8 cellular contexts compared by ENCODE assay signal in the genomic region with DNA sequence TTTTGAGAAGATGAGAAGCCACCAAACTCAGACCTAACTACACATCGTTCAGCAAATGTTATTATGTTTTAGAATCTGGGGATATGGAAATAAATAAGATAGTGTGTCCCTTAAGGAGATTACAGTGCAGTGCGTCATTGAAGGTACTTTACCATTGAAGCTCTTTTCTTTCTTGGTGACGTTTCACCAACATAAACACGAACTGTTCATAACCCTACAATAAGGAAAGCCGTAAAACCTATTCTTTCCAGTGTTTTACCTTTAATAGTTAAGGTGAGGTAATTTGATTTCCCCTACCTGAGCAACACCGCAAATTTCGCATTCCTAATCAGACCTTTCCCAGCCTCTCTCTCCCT. TPM values are rescaled to one million over a fixed set of nuclear protein-coding genes. Genes with fewer than 3 reads are reported as not detected.
A peak's percentile ranks its signal among the peaks of the same experiment; 100 is the strongest.
DNase-seq lines count a peak whose midpoint lies in the region; ATAC-seq, FAIRE-seq and TF ChIP-seq lines count a peak whose summit lies in the region.

No MANE protein-coding gene starts in this region.

- H4K20me1 ChIP-seq in DND-41 (ENCODE audit: insufficient read depth, low read length): no peaks in the 10 kb centered on the region

- no peak overlapping the region for H3K27ac ChIP-seq in DND-41 (ENCODE audit: low read length)
- H3K27ac ChIP-seq in body of pancreas: peak overlapping the region; percentile 76 to 93 (median 84)

- no peak for FAIRE-seq in HTR-8/SVneo (lab: Jason Lieb, UNC)

- ATAC-seq in DND-41 (ENCODE audit: insufficient read depth, low read depth) (no peak), HG03097 (IDR thresholded peaks at IDR 0.05; ENCODE audit: low FRiP score, unreplicated experiment) (peak; percentile 18), body of pancreas (no peak), mucosa of descending colon (peak; percentile 60)

- no peaks in the 10 kb centered on the region for H3K9me3 ChIP-seq in DND-41 (ENCODE audit: insufficient read depth, low read length, severe bottlenecking)
- no peaks in the 10 kb centered on the region for H3K9me3 ChIP-seq in body of pancreas
- H3K9me3 ChIP-seq in mucosa of descending colon: no peaks in the 10 kb centered on the region

- H3K4me3 ChIP-seq in DND-41 (ENCODE audit: low read depth in 1 of 2, low read length in 2 of 2) (peak overlapping the region; percentile 37 to 90; a peak in 3 of 4 replicates), body of pancreas (peak overlapping the region in 1 of 2 donors; percentile 89), mucosa of descending colon (peak overlapping the region; percentile 59)

- H3K4me1 ChIP-seq in DND-41 (ENCODE audit: insufficient read depth, low read length): peaks cover 19% of the 10 kb centered on the region; the same call in 1 of the 2 replicates
- peaks cover 12% of the 10 kb centered on the region for H3K4me1 ChIP-seq in body of pancreas
- no peaks in the 10 kb centered on the region for H3K4me1 ChIP-seq in mucosa of descending colon (ENCODE audit: low read depth)

- no peak for TF ChIP-seq CTCF in DND-41 (IDR thresholded peaks at IDR 0.05; ENCODE audit: borderline replicate concordance, extremely low read depth, low read length, poor library complexity, severe bottlenecking)
- TF ChIP-seq CTCF in body of pancreas (IDR thresholded peaks at IDR 0.05): no peak
- TF ChIP-seq CTCF in mucosa of descending colon (IDR thresholded peaks at IDR 0.05): no peak

- peak overlapping the region; percentile 94 for H2AFZ ChIP-seq in DND-41 (ENCODE audit: low read depth, low read length)

- no peak for TF ChIP-seq POLR2A in body of pancreas (IDR thresholded peaks at IDR 0.05)

- intact Hi-C loops in body of pancreas (cut with DNase I) (no loop called here), mucosa of descending colon (cut with DNase I, micrococcal nuclease) (no loop called here)

- H3K27me3 ChIP-seq in DND-41 (ENCODE audit: insufficient read depth, low read length, poor library complexity): peaks cover 3% of the 10 kb centered on the region
- no peaks in the 10 kb centered on the region for H3K27me3 ChIP-seq in body of pancreas

- peak overlapping the region; percentile 69 for H3K4me2 ChIP-seq in DND-41 (ENCODE audit: insufficient read depth, low read length)

- H3K79me2 ChIP-seq in DND-41 (ENCODE audit: insufficient read depth, low read length): peaks cover 22% of the 10 kb centered on the region

- DNase-seq in DND-41 (no peak), body of pancreas (no peak), mucosa of descending colon (no peak), HTR-8/SVneo (ENCODE audit: insufficient read length, low spot score) (no peak), NCI-H187 treated with DMSO at 0.1 percent for 48 hours (lab: John Stamatoyannopoulos, UW) (no peak), HuH-7 (ENCODE audit: low spot score) (no peak)
- DNase-seq in NK-92 treated with Interleukin-12 subunit alpha and Interleukin-12 subunit beta, amount 100 ng/mL, for 24 hours (lab: John Stamatoyannopoulos, UW): no peak

- 7 to 9% methylated on average over 7 of the region's 7 CpGs for WGBS in body of pancreas, 2 donors

- H3K9ac ChIP-seq in DND-41 (ENCODE audit: low read depth, low read length): peak overlapping the region; percentile 66

- H3K36me3 ChIP-seq in DND-41 (ENCODE audit: insufficient read depth, low read length): peaks cover 5% of the 10 kb centered on the region; the same call in 1 of the 2 replicates
- H3K36me3 ChIP-seq in body of pancreas (replicated peaks in 1 of 2; ENCODE audit: insufficient read depth in 1 of 2, low read depth in 2 of 2): peaks cover 4 to 7% of the 10 kb centered on the region in 2 donors
- H3K36me3 ChIP-seq in mucosa of descending colon (ENCODE audit: low read depth): no peaks in the 10 kb centered on the region

RNA-seq across cellular contexts. Expression of a gene that starts 0.8 kb away (rescaled TPM):
- total RNA-seq in body of pancreas: 10 to 100 TPM; 28.0 to 43.8 TPM
- 10 to 100 TPM; 17.5 to 35.2 (median 25.5) TPM for total RNA-seq in mucosa of descending colon

Comparison
In these comparisons a context has a peak if more than half of its experiments do, and no peak if none do; other contexts are left out.
1. ATAC-seq: peak in HG03097 (single experiment) and mucosa of descending colon (single experiment); none in DND-41 (single experiment) and body of pancreas (single experiment).